ENCODE assay signal across 1 cellular context in genomic region chr21:39313042-39313456, GRCh38.
TF ChIP-seq lines count a peak whose summit lies in the region.

No MANE protein-coding gene starts in this region.

TF ChIP-seq in IMR-90, 13 proteins besides CTCF, POLR2A, EP300 and RAD21:
- TF ChIP-seq RCOR1 (IDR thresholded peaks at IDR 0.05; ENCODE audit: insufficient replicate concordance, low read length) (no peak), BHLHE40 (IDR thresholded peaks at IDR 0.05; ENCODE audit: low read depth, low read length) (no peak), CEBPB (IDR thresholded peaks at IDR 0.05; ENCODE audit: low read depth, low read length) (no peak), USF2 (IDR thresholded peaks at IDR 0.05; ENCODE audit: low read depth, low read length) (no peak), ELK1 (IDR thresholded peaks at IDR 0.05; ENCODE audit: borderline replicate concordance, low read depth, low read length) (no peak), FOS (IDR thresholded peaks at IDR 0.05; ENCODE audit: low read depth, low read length) (no peak), NFE2L2 (IDR thresholded peaks at IDR 0.05; ENCODE audit: low read depth, low read length) (no peak), SMC3 (IDR thresholded peaks at IDR 0.05; ENCODE audit: low read depth, low read length) (no peak), CHD1 (IDR thresholded peaks at IDR 0.05; ENCODE audit: low read depth, low read length) (no peak), MAZ (IDR thresholded peaks at IDR 0.05; ENCODE audit: borderline replicate concordance, low read depth, low read length) (no peak), MXI1 (IDR thresholded peaks at IDR 0.05; ENCODE audit: borderline replicate concordance, low read depth, low read length) (no peak), MAFK (IDR thresholded peaks at IDR 0.05; ENCODE audit: low read depth, low read length) (no peak), RFX5 (IDR thresholded peaks at IDR 0.05; ENCODE audit: low read depth, low read length) (no peak)
